ENCODE assay signal across 29 cellular contexts in genomic region chr10:8071666-8072065, GRCh38. TPM values are rescaled to one million over a fixed set of nuclear protein-coding genes. Genes with fewer than 3 reads are reported as not detected.
DNase-seq lines count a peak whose midpoint lies in the region; ATAC-seq and TF ChIP-seq lines count a peak whose summit lies in the region.
"Had no signal": no experiment of that assay in that cellular context is flagged by ENCODE, and none has a peak within 500 bp of the region (broad histone marks: within the 10 kb centered on the region; RNA-seq: fewer than 3 reads in every experiment).

No MANE protein-coding gene starts in this region.

- DNase-seq in activated naive CD8-positive, alpha-beta T cell treated with anti-CD3 and anti-CD28 coated beads for 36 hours = no peak
- DNase-seq in T-cell = no peak
- no peak for DNase-seq in effector memory CD4-positive, alpha-beta T cell
- DNase-seq in cardiac septum (ENCODE audit: low spot score) = no peak
- DNase-seq in activated CD4-positive, alpha-beta T cell treated with anti-CD3 and anti-CD28 coated beads, Interleukin-2, amount 50 U/mL, for 48 hours = no peak
- no peak for DNase-seq in activated CD4-positive, CD25-positive, alpha-beta regulatory T cell treated with anti-CD3 and anti-CD28 coated beads, Interleukin-2, amount 50 U/mL, for 72 hours
- DNase-seq: activated CD4-positive, alpha-beta T cell treated with anti-CD3 and anti-CD28 coated beads, Interleukin-2, amount 10 ng/mL, durations not matched to agents 24 days and 14 days; activated effector memory CD4-positive, alpha-beta T cell treated with anti-CD3 and anti-CD28 coated beads, Interleukin-2, amount 50 U/mL, for 16 hours; Calu3; DND-41; gastrocnemius medialis; GF-D8; Karpas-422; MV-4-11; NCI-H1436 treated with DMSO at 0.1 percent for 48 hours; NCI-H2081 treated with DMSO at 0.1 percent for 48 hours; NCI-H345; NCI-H69; PC-3; small intestine; stimulated activated naive CD8-positive, alpha-beta T cell treated with anti-CD3 and anti-CD28 coated beads, Interleukin-15, Interleukin-2, amounts not matched to agents 100 U/mL and 50 U/mL, for 24 hours had no signal

- no peak for ATAC-seq in T-cell (replicated peaks in 1 of 4)
- ATAC-seq: gastrocnemius medialis, HepG2, PC-3 had no signal

- H3K27ac ChIP-seq in effector memory CD4-positive, alpha-beta T cell (ENCODE audit: insufficient read depth, low read length, poor library complexity, severe bottlenecking) = peak overlapping the region; percentile 17
- peak overlapping the region; percentile 98 for H3K27ac ChIP-seq in parathyroid adenoma
- H3K27ac ChIP-seq: BLaER1, gastrocnemius medialis, hepatocyte, neural progenitor cell, right atrium auricular region, VCaP had no signal

- H3K27me3 ChIP-seq in effector memory CD4-positive, alpha-beta T cell (replicated peaks; ENCODE audit: control insufficient read depth, insufficient read depth, low read length, poor library complexity, severe bottlenecking) = no peaks in the 10 kb centered on the region
- H3K27me3 ChIP-seq in parathyroid adenoma (ENCODE audit: control insufficient read depth, insufficient read depth, low read length) = no peaks in the 10 kb centered on the region
- H3K27me3 ChIP-seq: BLaER1, hepatocyte, right atrium auricular region had no signal

- no peak overlapping the region for H3K4me3 ChIP-seq in effector memory CD4-positive, alpha-beta T cell (ENCODE audit: insufficient read depth, low read depth, low read length, poor library complexity, severe bottlenecking)
- H3K4me3 ChIP-seq in parathyroid adenoma (ENCODE audit: low read depth, low read length) = peak overlapping the region; percentile 79
- H3K4me3 ChIP-seq: BLaER1, gastrocnemius medialis, hepatocyte, neural progenitor cell, right atrium auricular region had no signal

- intact Hi-C loops in cardiac septum (cut with DNase I) = no loop called here

- H3K36me3 ChIP-seq in effector memory CD4-positive, alpha-beta T cell (ENCODE audit: control insufficient read depth, insufficient read depth, low read length) = peaks cover 82% of the 10 kb centered on the region
- H3K36me3 ChIP-seq in parathyroid adenoma (ENCODE audit: control insufficient read depth, insufficient read depth, low read length) = peaks cover 4% of the 10 kb centered on the region
- H3K36me3 ChIP-seq: BLaER1, gastrocnemius medialis, neural progenitor cell, right atrium auricular region had no signal

- peaks cover 16% of the 10 kb centered on the region for H3K79me2 ChIP-seq in parathyroid adenoma
- H3K79me2 ChIP-seq: hepatocyte had no signal

- H3K36me3 Mint-ChIP-seq in activated naive CD8-positive, alpha-beta T cell = peaks cover 40% of the 10 kb centered on the region
- H3K36me3 Mint-ChIP-seq in activated naive CD8-positive, alpha-beta T cell treated with anti-CD3 and anti-CD28 coated beads for 36 hours = peaks cover 59% of the 10 kb centered on the region
- peaks cover 74% of the 10 kb centered on the region for H3K36me3 Mint-ChIP-seq in T-cell
- H3K36me3 Mint-ChIP-seq: neural progenitor cell had no signal

- peaks cover 61% of the 10 kb centered on the region for H3K4me1 Mint-ChIP-seq in activated naive CD8-positive, alpha-beta T cell (ENCODE audit: low read depth)
- peaks cover 53% of the 10 kb centered on the region for H3K4me1 Mint-ChIP-seq in activated naive CD8-positive, alpha-beta T cell treated with anti-CD3 and anti-CD28 coated beads for 36 hours
- H3K4me1 Mint-ChIP-seq in T-cell = peaks cover 64 to 75% (median 70%) of the 10 kb centered on the region in 3 donors

- peak overlapping the region; percentile 73 for H3K4me2 ChIP-seq in parathyroid adenoma (ENCODE audit: low read length)
- H3K4me2 ChIP-seq: hepatocyte, neural progenitor cell had no signal

- no peaks in the 10 kb centered on the region for H3K27me3 Mint-ChIP-seq in activated naive CD8-positive, alpha-beta T cell
- no peaks in the 10 kb centered on the region for H3K27me3 Mint-ChIP-seq in activated naive CD8-positive, alpha-beta T cell treated with anti-CD3 and anti-CD28 coated beads for 36 hours
- no peaks in the 10 kb centered on the region for H3K27me3 Mint-ChIP-seq in T-cell
- H3K27me3 Mint-ChIP-seq: activated CD4-positive, alpha-beta T cell treated with anti-CD3 and anti-CD28 coated beads, Interleukin-2, amount 10 ng/mL, durations not matched to agents 24 days and 14 days had no signal

- H3K9me3 Mint-ChIP-seq in activated naive CD8-positive, alpha-beta T cell (ENCODE audit: low read depth) = no peaks in the 10 kb centered on the region
- H3K9me3 Mint-ChIP-seq in activated naive CD8-positive, alpha-beta T cell treated with anti-CD3 and anti-CD28 coated beads for 36 hours = no peaks in the 10 kb centered on the region
- H3K9me3 Mint-ChIP-seq in T-cell = no peaks in the 10 kb centered on the region
- H3K9me3 Mint-ChIP-seq: neural progenitor cell had no signal

- H3K9me3 ChIP-seq in effector memory CD4-positive, alpha-beta T cell (ENCODE audit: control insufficient read depth, low read length) = no peaks in the 10 kb centered on the region
- no peaks in the 10 kb centered on the region for H3K9me3 ChIP-seq in parathyroid adenoma (ENCODE audit: control insufficient read depth, low read length)
- H3K9me3 ChIP-seq: BLaER1, gastrocnemius medialis, right atrium auricular region had no signal

- POLR2A ChIA-PET in T-cell (lab: Charles Lee) = interaction anchor here (0.6 to 2.2 kb wide), 4 partner anchors 10 to 38 kb away, joined by 3 to 17 read pairs (median 4); no protein-coding TSS in a partner anchor

- H3K27ac Mint-ChIP-seq in activated naive CD8-positive, alpha-beta T cell = peak overlapping the region; percentile 72
- H3K27ac Mint-ChIP-seq in activated naive CD8-positive, alpha-beta T cell treated with anti-CD3 and anti-CD28 coated beads for 36 hours = no peak overlapping the region
- H3K27ac Mint-ChIP-seq in T-cell = peak overlapping the region; percentile 37 to 82
- H3K27ac Mint-ChIP-seq: neural progenitor cell had no signal

- peak overlapping the region; percentile 54 for H3K4me3 Mint-ChIP-seq in activated naive CD8-positive, alpha-beta T cell
- no peak overlapping the region for H3K4me3 Mint-ChIP-seq in activated naive CD8-positive, alpha-beta T cell treated with anti-CD3 and anti-CD28 coated beads for 36 hours
- H3K4me3 Mint-ChIP-seq in T-cell = no peak overlapping the region
- H3K4me3 Mint-ChIP-seq: neural progenitor cell had no signal

- CTCF ChIA-PET in T-cell (lab: Charles Lee) = interaction anchor here in 1 of 2 donors (1.0 kb wide), 1 partner anchor 17 kb away, joined by 3 read pairs; the partner anchor contains the start of gene GATA3

- no peak overlapping the region for H3K9ac ChIP-seq in parathyroid adenoma
- H3K9ac ChIP-seq: BLaER1, neural progenitor cell had no signal

- H3K4me1 ChIP-seq in effector memory CD4-positive, alpha-beta T cell (ENCODE audit: control insufficient read depth, insufficient read depth, low read length, poor library complexity, severe bottlenecking) = peaks cover 15% of the 10 kb centered on the region
- H3K4me1 ChIP-seq in parathyroid adenoma = peaks cover 8% of the 10 kb centered on the region
- H3K4me1 ChIP-seq: gastrocnemius medialis, right atrium auricular region had no signal

- H2AFZ ChIP-seq in parathyroid adenoma = no peak overlapping the region
- H2AFZ ChIP-seq: hepatocyte, neural progenitor cell had no signal

- no peak for TF ChIP-seq CTCF in parathyroid adenoma (IDR thresholded peaks at IDR 0.05)

RNA-seq across cellular contexts. Expression of gene GATA3, which starts 17.2 kb away (rescaled TPM):
- total RNA-seq in activated naive CD8-positive, alpha-beta T cell treated with anti-CD3 and anti-CD28 coated beads for 36 hours = 1 to 10 TPM; 8.4 to 8.8 TPM
- total RNA-seq in T-cell (10 to 100 TPM; 47.2 to 98.1 (median 59.9) TPM), cardiac septum (1.2 TPM)
- total RNA-seq: HepG2 had no signal

Comparison
In these comparisons a context has a peak if more than half of its experiments do, and no peak if none do; other contexts are left out.
1. RNA of gene GATA3, which starts 17.2 kb away (total RNA-seq): 47.2 to 98.1 TPM in T-cell; 8.4 to 8.8 TPM in activated naive CD8-positive, alpha-beta T cell treated with anti-CD3 and anti-CD28 coated beads for 36 hours and 1.2 TPM in cardiac septum (single experiment); every median in the first group is over 4 times any median in the second.